ENCODE assay signal across 1 cellular context in the genomic region with DNA sequence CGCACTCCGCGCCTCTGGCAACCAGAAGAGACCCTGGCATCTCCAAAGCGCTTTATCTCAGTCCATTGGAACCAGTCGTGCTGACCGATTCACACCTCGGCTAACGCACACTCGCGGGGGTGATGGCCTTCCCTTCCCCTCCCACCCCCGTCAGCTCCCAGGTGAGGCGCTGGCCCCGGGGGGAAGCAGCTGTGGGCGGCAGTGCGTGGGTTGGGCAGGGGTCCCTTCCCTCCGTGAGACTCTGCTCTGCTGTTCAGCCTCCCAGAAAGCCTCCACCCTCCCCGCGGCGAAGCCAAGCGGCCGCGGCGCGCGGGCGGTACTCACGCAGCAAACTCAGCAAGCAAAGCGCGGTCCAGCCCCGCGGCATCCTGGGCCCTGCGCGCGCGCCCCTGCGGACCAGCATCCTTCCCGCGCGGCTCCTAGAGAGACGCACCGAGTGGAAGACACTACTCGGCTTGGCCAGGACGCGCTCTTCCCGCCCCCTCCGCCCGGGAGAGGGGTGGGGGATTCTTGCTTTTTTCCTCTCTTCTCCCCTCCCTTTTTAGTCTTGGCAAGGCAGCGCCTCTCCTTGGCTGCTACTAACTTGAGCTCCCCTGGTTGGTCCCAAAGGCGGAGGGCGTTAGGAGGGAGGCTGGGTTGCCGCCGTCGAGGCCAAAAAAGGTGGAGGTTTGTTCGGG.
TF ChIP-seq lines count a peak whose summit lies in the region.

A gene with protein sequence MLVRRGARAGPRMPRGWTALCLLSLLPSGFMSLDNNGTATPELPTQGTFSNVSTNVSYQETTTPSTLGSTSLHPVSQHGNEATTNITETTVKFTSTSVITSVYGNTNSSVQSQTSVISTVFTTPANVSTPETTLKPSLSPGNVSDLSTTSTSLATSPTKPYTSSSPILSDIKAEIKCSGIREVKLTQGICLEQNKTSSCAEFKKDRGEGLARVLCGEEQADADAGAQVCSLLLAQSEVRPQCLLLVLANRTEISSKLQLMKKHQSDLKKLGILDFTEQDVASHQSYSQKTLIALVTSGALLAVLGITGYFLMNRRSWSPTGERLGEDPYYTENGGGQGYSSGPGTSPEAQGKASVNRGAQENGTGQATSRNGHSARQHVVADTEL (minus strand): TSS at position 448 of the 677 bp plus-strand sequence. CDS start 45 bp downstream, at position 403.

TF ChIP-seq in HEK293, 187 proteins besides CTCF, POLR2A, EP300 and RAD21 (continued from another document):
- TF ChIP-seq, protein P1, sequence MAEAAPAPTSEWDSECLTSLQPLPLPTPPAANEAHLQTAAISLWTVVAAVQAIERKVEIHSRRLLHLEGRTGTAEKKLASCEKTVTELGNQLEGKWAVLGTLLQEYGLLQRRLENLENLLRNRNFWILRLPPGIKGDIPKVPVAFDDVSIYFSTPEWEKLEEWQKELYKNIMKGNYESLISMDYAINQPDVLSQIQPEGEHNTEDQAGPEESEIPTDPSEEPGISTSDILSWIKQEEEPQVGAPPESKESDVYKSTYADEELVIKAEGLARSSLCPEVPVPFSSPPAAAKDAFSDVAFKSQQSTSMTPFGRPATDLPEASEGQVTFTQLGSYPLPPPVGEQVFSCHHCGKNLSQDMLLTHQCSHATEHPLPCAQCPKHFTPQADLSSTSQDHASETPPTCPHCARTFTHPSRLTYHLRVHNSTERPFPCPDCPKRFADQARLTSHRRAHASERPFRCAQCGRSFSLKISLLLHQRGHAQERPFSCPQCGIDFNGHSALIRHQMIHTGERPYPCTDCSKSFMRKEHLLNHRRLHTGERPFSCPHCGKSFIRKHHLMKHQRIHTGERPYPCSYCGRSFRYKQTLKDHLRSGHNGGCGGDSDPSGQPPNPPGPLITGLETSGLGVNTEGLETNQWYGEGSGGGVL (tag by site-specific recombination; IDR thresholded peaks at IDR 0.05): peak; percentile 83
- TF ChIP-seq ZNF747 (tag by site-specific recombination; IDR thresholded peaks at IDR 0.05) (no peak), ZNF701 (tag by site-specific recombination; IDR thresholded peaks at IDR 0.05) (no peak), ZNF341 (tag by site-specific recombination; IDR thresholded peaks at IDR 0.05; ENCODE audit: low read depth) (peak; percentile 46; the same call in 1 of the 2 replicates), ZNF626 (tag by site-specific recombination; IDR thresholded peaks at IDR 0.05) (no peak), ZNF555 (tag by site-specific recombination; conservative IDR thresholded peaks at IDR 0.05) (no peak), KLF7 (tag by site-specific recombination; IDR thresholded peaks at IDR 0.05; ENCODE audit: borderline replicate concordance) (no peak), ZNF146 (tag by site-specific recombination; IDR thresholded peaks at IDR 0.05) (no peak), KLF10 (tag by site-specific recombination; IDR thresholded peaks at IDR 0.05) (no peak), ZNF10 (tag by site-specific recombination; IDR thresholded peaks at IDR 0.05) (no peak)
